1 cellular context compared by ENCODE assay signal in genomic region chr9:5433841-5434810, GRCh38. TPM values are rescaled to one million over a fixed set of nuclear protein-coding genes. Genes with fewer than 3 reads are reported as not detected.
"Had no signal": no experiment of that assay in that cellular context is flagged by ENCODE, and none has a peak within 500 bp of the region (broad histone marks: within the 10 kb centered on the region; RNA-seq: fewer than 3 reads in every experiment).

No MANE protein-coding gene starts in this region.

RNA-seq across cellular contexts. Expression of gene CD274, which starts 16.2 kb away (rescaled TPM):
- polyA plus RNA-seq: hepatocyte had no signal
